ENCODE assay signal across 2 cellular contexts in genomic region chr1:168223681-168224515, GRCh38.
TF ChIP-seq lines count a peak whose summit lies in the region.

No MANE protein-coding gene starts in this region.

TF ChIP-seq in SK-N-SH treated with all-trans-retinoic acid at 6 μM for 48 hours, 23 proteins besides CTCF, POLR2A, EP300 and RAD21 (continued from another document):
- TF ChIP-seq PATZ1 (CRISPR knock-in tag; IDR thresholded peaks at IDR 0.05; ENCODE audit: borderline replicate concordance) (no peak), TOX (CRISPR knock-in tag; IDR thresholded peaks at IDR 0.05; ENCODE audit: borderline replicate concordance) (no peak), ZNF8 (CRISPR knock-in tag; IDR thresholded peaks at IDR 0.05) (no peak)
TF ChIP-seq in SK-N-SH treated with all-trans-retinoic acid at 6 μM for 48 hours: peak in this region for 1.

TF ChIP-seq in SK-N-SH, 30 proteins besides CTCF, POLR2A, EP300 and RAD21 (continued from another document):
- no peak for TF ChIP-seq MAX (IDR thresholded peaks at IDR 0.05; ENCODE audit: low read depth)
- TF ChIP-seq JUND (IDR thresholded peaks at IDR 0.05) = no peak
- TF ChIP-seq YY1 (IDR thresholded peaks at IDR 0.05; ENCODE audit: low read depth) = no peak
- TF ChIP-seq EZH2phosphoT487 (IDR thresholded peaks at IDR 0.05; ENCODE audit: borderline replicate concordance, low read depth) = no peak
- no peak for TF ChIP-seq CHD2 (IDR thresholded peaks at IDR 0.05; ENCODE audit: low read length, partially characterized antibody)
- TF ChIP-seq TEAD4 (IDR thresholded peaks at IDR 0.05; ENCODE audit: borderline replicate concordance, insufficient read depth) = no peak
- no peak for TF ChIP-seq PBX3 (IDR thresholded peaks at IDR 0.05)
